Comparison of ENCODE assay signal across 18 cellular contexts in the genomic region with DNA sequence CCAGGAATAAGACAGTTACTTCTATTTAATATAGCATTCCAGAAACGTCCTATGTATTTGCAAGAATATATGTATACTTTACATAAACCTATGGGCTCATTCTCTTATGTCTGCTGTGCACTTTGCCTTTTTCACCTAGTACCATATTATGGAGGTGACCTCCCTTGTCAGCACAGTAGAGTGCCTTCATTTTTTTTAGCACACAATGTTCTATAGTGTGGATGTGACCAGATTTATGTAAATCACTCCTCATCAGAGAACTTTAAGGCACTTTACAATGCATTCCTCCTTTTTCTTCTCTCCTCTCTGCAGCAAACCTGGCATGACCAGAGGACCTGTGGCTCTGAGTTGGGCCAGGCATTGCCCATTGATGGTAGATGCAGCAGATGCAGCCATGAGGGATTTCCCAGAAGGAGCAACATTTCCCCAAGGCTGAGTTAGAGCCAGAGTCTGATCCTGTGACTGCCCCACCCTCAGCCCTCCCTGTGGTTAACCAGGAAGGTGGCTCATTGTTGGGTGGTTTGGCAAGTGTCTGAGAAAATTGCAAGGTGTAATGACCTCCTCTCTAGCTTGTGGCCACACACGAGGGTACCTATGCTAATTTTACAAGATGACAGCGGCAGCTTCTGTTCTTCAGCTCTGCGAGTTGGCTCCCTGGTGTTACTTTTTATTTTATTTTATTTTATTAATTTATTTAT.
DNase-seq lines count a peak whose midpoint lies in the region; ATAC-seq, FAIRE-seq and TF ChIP-seq lines count a peak whose summit lies in the region.
"Had no signal": no experiment of that assay in that cellular context is flagged by ENCODE, and none has a peak within 500 bp of the region (broad histone marks: within the 10 kb centered on the region; RNA-seq: fewer than 3 reads in every experiment).

No MANE protein-coding gene starts in this region.

- H3K9me3 Mint-ChIP-seq in activated CD4-positive, alpha-beta T cell treated with anti-CD3 and anti-CD28 coated beads, Interleukin-2, amount 10 ng/mL, durations not matched to agents 7 days and 5 days: no peaks in the 10 kb centered on the region

- H3K4me1 Mint-ChIP-seq in activated CD4-positive, alpha-beta T cell treated with anti-CD3 and anti-CD28 coated beads, Interleukin-2, amount 10 ng/mL, durations not matched to agents 7 days and 5 days: peaks cover 23% of the 10 kb centered on the region

- H3K27ac Mint-ChIP-seq in activated CD4-positive, alpha-beta T cell treated with anti-CD3 and anti-CD28 coated beads, Interleukin-2, amount 10 ng/mL, durations not matched to agents 7 days and 5 days: no peak overlapping the region

- H3K4me3 ChIP-seq in astrocyte of the cerebellum (ENCODE audit: low read depth, low read length) (no peak overlapping the region), retinal pigment epithelial cell (ENCODE audit: low read length) (no peak overlapping the region)
- H3K4me3 ChIP-seq: cardiac muscle cell, esophagus squamous epithelium, tibial artery had no signal

- no peak for FAIRE-seq in HTR-8/SVneo (lab: Jason Lieb, UNC)

- in situ Hi-C loops in astrocyte of the cerebellum (cut with HindIII; ENCODE audit: low sequenced_read_pairs): no loop called here

- POLR2A ChIA-PET in activated CD4-positive, alpha-beta T cell treated with anti-CD3 and anti-CD28 coated beads, Interleukin-2, amount 10 ng/mL, durations not matched to agents 7 days and 5 days (lab: Charles Lee): no interaction called here

- peaks cover 8% of the 10 kb centered on the region for H3K27me3 Mint-ChIP-seq in activated CD4-positive, alpha-beta T cell treated with anti-CD3 and anti-CD28 coated beads, Interleukin-2, amount 10 ng/mL, durations not matched to agents 7 days and 5 days

- TF ChIP-seq CTCF in astrocyte of the cerebellum (IDR thresholded peaks at IDR 0.05; ENCODE audit: low read depth, low read length, missing control alignments): no peak
- no peak for TF ChIP-seq CTCF in retinal pigment epithelial cell (conservative IDR thresholded peaks at IDR 0.05; ENCODE audit: low read depth, low read length)

- CTCF ChIA-PET in activated CD4-positive, alpha-beta T cell treated with anti-CD3 and anti-CD28 coated beads, Interleukin-2, amount 10 ng/mL, durations not matched to agents 7 days and 5 days (lab: Charles Lee): interaction anchor here (0.6 to 4.4 kb wide), 2 partner anchors 283 to 662 kb away, joined by 3 to 15 read pairs; no protein-coding TSS in a partner anchor

- peak; percentile 21 for DNase-seq in activated CD4-positive, alpha-beta T cell treated with anti-CD3 and anti-CD28 coated beads for 48 hours
- DNase-seq in activated CD4-positive, alpha-beta T cell treated with anti-CD3 and anti-CD28 coated beads, Interleukin-2, amount 10 ng/mL, durations not matched to agents 7 days and 5 days: no peak
- DNase-seq in M059J (ENCODE audit: low read depth) (peak; percentile 90), astrocyte of the cerebellum (ENCODE audit: low read depth) (peak; percentile 31), retinal pigment epithelial cell (ENCODE audit: low read depth) (peak; percentile 13), HTR-8/SVneo (ENCODE audit: insufficient read length, low spot score) (no peak)
- DNase-seq: ACHN; activated CD8-positive, alpha-beta memory T cell treated with anti-CD3 and anti-CD28 coated beads, Interleukin-2, amount 50 U/mL, for 48 hours; DMS53; esophagus squamous epithelium; NCI-H2029; OCI-M1; right cardiac atrium; T1000; tibial artery had no signal

- ATAC-seq in GM21825 (IDR thresholded peaks at IDR 0.05; ENCODE audit: unreplicated experiment) (no peak), GM19463 (IDR thresholded peaks at IDR 0.05; ENCODE audit: unreplicated experiment) (no peak)
- ATAC-seq: right cardiac atrium had no signal

- H3K4me3 Mint-ChIP-seq in activated CD4-positive, alpha-beta T cell treated with anti-CD3 and anti-CD28 coated beads, Interleukin-2, amount 10 ng/mL, durations not matched to agents 7 days and 5 days: no peak overlapping the region

- no peaks in the 10 kb centered on the region for H3K36me3 Mint-ChIP-seq in activated CD4-positive, alpha-beta T cell treated with anti-CD3 and anti-CD28 coated beads, Interleukin-2, amount 10 ng/mL, durations not matched to agents 7 days and 5 days (ENCODE audit: low read depth)

Comparison
In these comparisons a context has a peak if more than half of its experiments do, and no peak if none do; other contexts are left out.
1. DNase-seq: peak in activated CD4-positive, alpha-beta T cell treated with anti-CD3 and anti-CD28 coated beads for 48 hours (single experiment), M059J (single experiment), astrocyte of the cerebellum (single experiment) and retinal pigment epithelial cell (single experiment); none in activated CD4-positive, alpha-beta T cell treated with anti-CD3 and anti-CD28 coated beads, Interleukin-2, amount 10 ng/mL, durations not matched to agents 7 days and 5 days (single experiment) and HTR-8/SVneo (single experiment).